Comparison of ENCODE assay signal across 28 cellular contexts in the genomic region with DNA sequence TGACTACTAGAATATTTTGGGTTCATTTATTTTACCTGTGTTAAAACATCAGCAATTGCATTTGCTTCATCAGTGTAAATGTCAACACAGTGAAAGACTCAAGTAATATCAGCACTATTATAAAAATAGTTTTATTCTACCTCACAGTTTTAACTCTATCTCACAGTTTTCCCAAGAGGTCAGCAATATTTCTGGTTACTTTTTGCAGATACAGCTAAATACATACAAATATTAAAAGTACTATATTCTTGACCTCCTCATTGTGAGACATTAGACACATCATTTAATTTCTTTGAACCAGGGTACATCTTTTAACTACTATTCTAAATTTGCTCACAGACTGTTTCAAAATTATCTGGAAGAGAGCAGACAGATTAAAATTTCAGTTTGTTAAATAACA.
"Had no signal": no experiment of that assay in that cellular context is flagged by ENCODE, and none has a peak within 500 bp of the region (broad histone marks: within the 10 kb centered on the region; RNA-seq: fewer than 3 reads in every experiment).

No MANE protein-coding gene starts in this region.

- H3K4me3 Mint-ChIP-seq: activated B cell treated with CpG ODN at 0.5 μM for 24 hours; dendritic cell treated with granulocyte-macrophage colony-stimulating factor and Interleukin-4, amounts not matched to agents 40 ng/mL and 50 ng/mL, for 4 days; endodermal cell; mesothelial cell of epicardium; neural crest cell; stimulated activated memory B cell treated with anti-CD40 and anti-IgM and Interleukin-4, amounts not matched to agents 10 μg/mL and 1 μg/mL and 100 μg/mL, for 72 hours; type B pancreatic cell had no signal

- H3K4me3 ChIP-seq: breast epithelium, esophagus squamous epithelium, heart right ventricle, pancreas, prostate gland, sigmoid colon, uterus had no signal

- H3K36me3 ChIP-seq: breast epithelium, esophagus squamous epithelium, heart right ventricle, pancreas, prostate gland, sigmoid colon, uterus had no signal

- H3K4me1 ChIP-seq: breast epithelium, esophagus squamous epithelium, heart right ventricle, pancreas, prostate gland, sigmoid colon, uterus had no signal

- H3K27me3 Mint-ChIP-seq: stimulated activated naive CD8-positive, alpha-beta T cell treated with anti-CD3 and anti-CD28 coated beads, Interleukin-15, amount 100 ng/mL, for 72 hours had no signal

- H3K9me3 ChIP-seq: breast epithelium, esophagus squamous epithelium, heart right ventricle, pancreas, prostate gland, sigmoid colon, uterus had no signal

- H3K9me3 Mint-ChIP-seq: activated B cell treated with CpG ODN at 0.5 μM for 24 hours; dendritic cell treated with granulocyte-macrophage colony-stimulating factor and Interleukin-4, amounts not matched to agents 40 ng/mL and 50 ng/mL, for 4 days; endodermal cell; mesothelial cell of epicardium; naive thymus-derived CD8-positive, alpha-beta T cell; stimulated activated memory B cell treated with anti-CD40 and anti-IgM and Interleukin-4, amounts not matched to agents 10 μg/mL and 1 μg/mL and 100 μg/mL, for 72 hours; stimulated activated naive CD8-positive, alpha-beta T cell treated with anti-CD3 and anti-CD28 coated beads, Interleukin-15, amount 100 ng/mL, for 72 hours; type B pancreatic cell had no signal

- H3K36me3 Mint-ChIP-seq: mesothelial cell of epicardium; naive thymus-derived CD8-positive, alpha-beta T cell; stimulated activated memory B cell treated with anti-CD40 and anti-IgM and Interleukin-4, amounts not matched to agents 10 μg/mL and 1 μg/mL and 100 μg/mL, for 72 hours; type B pancreatic cell had no signal

- H3K27me3 ChIP-seq: sigmoid colon, uterus had no signal

- FAIRE-seq: pancreas, small intestine had no signal

- ATAC-seq: activated CD8-positive, alpha-beta T cell treated with anti-CD3 and anti-CD28 coated beads, Interleukin-2, amount 10 ng/mL, durations not matched to agents 7 days and 5 days; heart right ventricle; naive thymus-derived CD8-positive, alpha-beta T cell; pancreas; stimulated activated memory B cell treated with anti-CD40 and anti-IgM and Interleukin-4, amounts not matched to agents 10 μg/mL and 1 μg/mL and 100 μg/mL, for 72 hours; stimulated activated naive CD8-positive, alpha-beta T cell treated with anti-CD3 and anti-CD28 coated beads, Interleukin-15, amount 100 ng/mL, for 72 hours had no signal

- H3K27ac Mint-ChIP-seq: activated B cell treated with CpG ODN at 0.5 μM for 24 hours; dendritic cell treated with granulocyte-macrophage colony-stimulating factor and Interleukin-4, amounts not matched to agents 40 ng/mL and 50 ng/mL, for 4 days; endodermal cell; mesothelial cell of epicardium; stimulated activated memory B cell treated with anti-CD40 and anti-IgM and Interleukin-4, amounts not matched to agents 10 μg/mL and 1 μg/mL and 100 μg/mL, for 72 hours; type B pancreatic cell had no signal

- DNase-seq: activated B cell treated with CpG ODN at 0.5 μM for 24 hours; activated CD4-positive, alpha-beta T cell treated with anti-CD3 and anti-CD28 coated beads for 48 hours; activated CD8-positive, alpha-beta T cell treated with anti-CD3 and anti-CD28 coated beads, Interleukin-2, amount 10 ng/mL, durations not matched to agents 7 days and 5 days; activated naive CD4-positive, alpha-beta T cell treated with Interleukin-2 at 50 U/mL for 16 hours; activated T-cell treated with anti-CD3 and anti-CD28 coated beads, Interleukin-2, amount 50 U/mL, for 1 hour; central memory CD4-positive, alpha-beta T cell; endodermal cell; esophagus squamous epithelium; foreskin melanocyte; heart right ventricle; naive thymus-derived CD8-positive, alpha-beta T cell; nucleus accumbens; pancreas; retina; sigmoid colon; small intestine; stimulated activated CD4-positive, alpha-beta T cell treated with anti-CD3 and anti-CD28 coated beads, Interleukin-4, amount 100 ng/mL, for 24 hours; stimulated activated naive CD8-positive, alpha-beta T cell treated with anti-CD3 and anti-CD28 coated beads, Interleukin-15, amount 100 ng/mL, for 72 hours; substantia nigra; uterus had no signal

- H3K4me1 Mint-ChIP-seq: activated B cell treated with CpG ODN at 0.5 μM for 24 hours; mesothelial cell of epicardium; neural crest cell; stimulated activated memory B cell treated with anti-CD40 and anti-IgM and Interleukin-4, amounts not matched to agents 10 μg/mL and 1 μg/mL and 100 μg/mL, for 72 hours had no signal

- H3K27ac ChIP-seq: breast epithelium, epithelial cell of prostate, esophagus squamous epithelium, heart right ventricle, pancreas, prostate gland, sigmoid colon, uterus had no signal
